ENCODE assay signal across 31 cellular contexts in the genomic region with DNA sequence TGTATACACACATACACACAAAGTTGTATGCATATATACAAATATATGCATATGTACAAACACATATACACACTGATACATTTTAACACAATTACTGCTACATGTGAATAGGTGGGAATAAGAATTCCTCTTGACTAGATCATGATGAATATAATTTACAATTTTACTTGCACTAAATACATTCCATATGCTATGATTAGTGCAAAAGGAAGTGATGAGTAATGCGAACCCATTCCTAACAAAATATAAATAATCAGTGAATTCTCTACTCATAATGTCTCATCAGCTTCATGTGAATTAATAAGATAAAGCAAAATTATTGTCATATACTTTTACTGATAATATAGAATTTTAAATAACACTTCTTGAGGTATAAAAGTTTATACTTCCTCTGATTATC.
DNase-seq lines count a peak whose midpoint lies in the region; ATAC-seq, FAIRE-seq and TF ChIP-seq lines count a peak whose summit lies in the region.
"Had no signal": no experiment of that assay in that cellular context is flagged by ENCODE, and none has a peak within 500 bp of the region (broad histone marks: within the 10 kb centered on the region; RNA-seq: fewer than 3 reads in every experiment).

No MANE protein-coding gene starts in this region.

- no peak overlapping the region for H2AFZ ChIP-seq in astrocyte (ENCODE audit: low read depth, low read length)

- H3K27ac ChIP-seq in A673 (ENCODE audit: low read depth, low read length, poor library complexity, severe bottlenecking) (no peak overlapping the region), astrocyte (ENCODE audit: low read depth, low read length) (peak overlapping the region; percentile 66)
- H3K27ac ChIP-seq: SK-N-MC, skin epidermis, testis had no signal

- no peaks in the 10 kb centered on the region for H3K4me1 Mint-ChIP-seq in astrocyte (ENCODE audit: low read depth, unreplicated experiment)
- no peaks in the 10 kb centered on the region for H3K4me1 Mint-ChIP-seq in activated CD8-positive, alpha-beta T cell treated with anti-CD3 and anti-CD28 coated beads, Interleukin-2, amount 10 ng/mL, durations not matched to agents 7 days and 5 days (ENCODE audit: low read depth)
- H3K4me1 Mint-ChIP-seq: activated CD4-positive, alpha-beta memory T cell treated with anti-CD3 and anti-CD28 coated beads, Interleukin-2, amount 10 ng/mL, durations not matched to agents 7 days and 5 days; activated naive CD8-positive, alpha-beta T cell treated with anti-CD3 and anti-CD28 coated beads for 36 hours; B cell had no signal

- DNase-seq in A673 (ENCODE audit: low spot score) (peak; percentile 10), HPDE6-E6E7 (ENCODE audit: extremely low spot score) (peak; percentile 3), astrocyte (ENCODE audit: low read depth) (peak; percentile 44), fibroblast of mammary gland (ENCODE audit: low read depth) (peak; percentile 52), HuH-7.5 (ENCODE audit: low spot score) (no peak)
- DNase-seq in activated CD8-positive, alpha-beta T cell treated with anti-CD3 and anti-CD28 coated beads, Interleukin-2, amount 10 ng/mL, durations not matched to agents 7 days and 5 days: no peak
- no peak for DNase-seq in activated naive CD4-positive, alpha-beta T cell treated with anti-CD3 and anti-CD28 coated beads, Interleukin-2, amount 50 U/mL, for 16 hours
- DNase-seq: 8988T; activated CD4-positive, alpha-beta memory T cell treated with anti-CD3 and anti-CD28 coated beads, Interleukin-2, amount 10 ng/mL, durations not matched to agents 7 days and 5 days; activated CD4-positive, alpha-beta T cell treated with anti-CD3 and anti-CD28 coated beads for 1 hour; activated naive CD8-positive, alpha-beta T cell treated with anti-CD3 and anti-CD28 coated beads for 36 hours; DMS153; effector CD4-positive, alpha-beta T cell; GF-D8; KBM-7; kidney; MG63; NCI-H1417 treated with DMSO at 0.1 percent for 48 hours; NCI-H446; NCI-H82; retina; RPMI8226; stimulated activated naive CD8-positive, alpha-beta T cell treated with anti-CD3 and anti-CD28 coated beads, Interleukin-15, Interleukin-2, amounts not matched to agents 100 U/mL and 50 U/mL, for 24 hours; testis had no signal

- H3K27me3 Mint-ChIP-seq in astrocyte (ENCODE audit: low read depth, unreplicated experiment): no peaks in the 10 kb centered on the region
- H3K27me3 Mint-ChIP-seq in activated CD8-positive, alpha-beta T cell treated with anti-CD3 and anti-CD28 coated beads, Interleukin-2, amount 10 ng/mL, durations not matched to agents 7 days and 5 days (ENCODE audit: low read depth): no peaks in the 10 kb centered on the region
- H3K27me3 Mint-ChIP-seq: activated CD4-positive, alpha-beta memory T cell treated with anti-CD3 and anti-CD28 coated beads, Interleukin-2, amount 10 ng/mL, durations not matched to agents 7 days and 5 days; activated naive CD8-positive, alpha-beta T cell treated with anti-CD3 and anti-CD28 coated beads for 36 hours; B cell; natural killer cell treated with Interleukin-12 subunit alpha and Interleukin-12 subunit beta and Interleukin-15 and Interleukin-18, amount 100 ng/mL, for 72 hours had no signal

- H3K9ac ChIP-seq in astrocyte (ENCODE audit: low read length): no peak overlapping the region

- TF ChIP-seq CTCF in A673 (conservative IDR thresholded peaks at IDR 0.05; ENCODE audit: low read depth, low read length): no peak
- TF ChIP-seq CTCF in astrocyte (IDR thresholded peaks at IDR 0.05; ENCODE audit: insufficient read depth, low read depth, low read length): no peak
- no peak for TF ChIP-seq CTCF in fibroblast of mammary gland (conservative IDR thresholded peaks at IDR 0.05; ENCODE audit: control insufficient read depth, insufficient read depth, low read depth, low read length)

- no peaks in the 10 kb centered on the region for H3K79me2 ChIP-seq in astrocyte (ENCODE audit: insufficient read depth, low read length)

- H3K4me2 ChIP-seq in astrocyte (ENCODE audit: low read length): peak overlapping the region; percentile 38

- no peaks in the 10 kb centered on the region for H3K9me3 ChIP-seq in A673 (ENCODE audit: low read depth, low read length, poor library complexity, severe bottlenecking)
- H3K9me3 ChIP-seq in astrocyte (ENCODE audit: insufficient read depth, low read depth, low read length): no peaks in the 10 kb centered on the region
- H3K9me3 ChIP-seq: MG63, testis had no signal

- H3K9me3 Mint-ChIP-seq in astrocyte (ENCODE audit: unreplicated experiment): no peaks in the 10 kb centered on the region
- H3K9me3 Mint-ChIP-seq in activated CD8-positive, alpha-beta T cell treated with anti-CD3 and anti-CD28 coated beads, Interleukin-2, amount 10 ng/mL, durations not matched to agents 7 days and 5 days (ENCODE audit: insufficient read depth): no peaks in the 10 kb centered on the region
- H3K9me3 Mint-ChIP-seq: activated CD4-positive, alpha-beta memory T cell treated with anti-CD3 and anti-CD28 coated beads, Interleukin-2, amount 10 ng/mL, durations not matched to agents 7 days and 5 days; activated naive CD8-positive, alpha-beta T cell treated with anti-CD3 and anti-CD28 coated beads for 36 hours; natural killer cell treated with Interleukin-12 subunit alpha and Interleukin-12 subunit beta and Interleukin-15 and Interleukin-18, amount 100 ng/mL, for 72 hours; T-helper 1 cell treated with Interleukin-12 subunit alpha and Interleukin-12 subunit beta and Interleukin-4 antibody, amounts not matched to agents 30 μg/mL and 1 μg/mL, for 36 hours had no signal

- H3K4me3 ChIP-seq in A673 (ENCODE audit: low read depth, low read length, poor library complexity, severe bottlenecking) (no peak overlapping the region), astrocyte (ENCODE audit: insufficient read depth, low read depth, low read length) (no peak overlapping the region), fibroblast of mammary gland (ENCODE audit: control insufficient read depth, low read depth, low read length) (no peak overlapping the region)
- H3K4me3 ChIP-seq: MG63, SK-N-MC, skin epidermis, testis had no signal

- no peak for FAIRE-seq in astrocyte (lab: Jason Lieb, UNC)
- FAIRE-seq: H54, kidney had no signal

- no peaks in the 10 kb centered on the region for H3K36me3 Mint-ChIP-seq in astrocyte (ENCODE audit: low read depth, unreplicated experiment)
- no peaks in the 10 kb centered on the region for H3K36me3 Mint-ChIP-seq in activated CD8-positive, alpha-beta T cell treated with anti-CD3 and anti-CD28 coated beads, Interleukin-2, amount 10 ng/mL, durations not matched to agents 7 days and 5 days (ENCODE audit: low read depth)
- H3K36me3 Mint-ChIP-seq: activated naive CD8-positive, alpha-beta T cell treated with anti-CD3 and anti-CD28 coated beads for 36 hours; natural killer cell treated with Interleukin-12 subunit alpha and Interleukin-12 subunit beta and Interleukin-15 and Interleukin-18, amount 100 ng/mL, for 72 hours had no signal

- no peak overlapping the region for H3K4me3 Mint-ChIP-seq in astrocyte (ENCODE audit: unreplicated experiment)
- no peak overlapping the region for H3K4me3 Mint-ChIP-seq in activated CD8-positive, alpha-beta T cell treated with anti-CD3 and anti-CD28 coated beads, Interleukin-2, amount 10 ng/mL, durations not matched to agents 7 days and 5 days
- H3K4me3 Mint-ChIP-seq: activated CD4-positive, alpha-beta memory T cell treated with anti-CD3 and anti-CD28 coated beads, Interleukin-2, amount 10 ng/mL, durations not matched to agents 7 days and 5 days; activated naive CD8-positive, alpha-beta T cell treated with anti-CD3 and anti-CD28 coated beads for 36 hours; B cell; natural killer cell treated with Interleukin-12 subunit alpha and Interleukin-12 subunit beta and Interleukin-15 and Interleukin-18, amount 100 ng/mL, for 72 hours; T-helper 1 cell treated with Interleukin-12 subunit alpha and Interleukin-12 subunit beta and Interleukin-4 antibody, amounts not matched to agents 30 μg/mL and 1 μg/mL, for 36 hours had no signal

- H4K20me1 ChIP-seq in astrocyte (ENCODE audit: insufficient read depth, low read length): no peaks in the 10 kb centered on the region

- ATAC-seq in activated CD8-positive, alpha-beta T cell treated with anti-CD3 and anti-CD28 coated beads, Interleukin-2, amount 10 ng/mL, durations not matched to agents 7 days and 5 days: no peak
- no peak for ATAC-seq in HG03354 (IDR thresholded peaks at IDR 0.05; ENCODE audit: poor library complexity, severe bottlenecking, unreplicated experiment)
- ATAC-seq: natural killer cell treated with Interleukin-12 subunit alpha and Interleukin-12 subunit beta and Interleukin-15 and Interleukin-18, amount 100 ng/mL, for 72 hours; stimulated activated naive CD8-positive, alpha-beta T cell treated with anti-CD3 and anti-CD28 coated beads, Interleukin-15, Interleukin-2, amounts not matched to agents 100 U/mL and 50 U/mL, for 24 hours had no signal

- CTCF ChIA-PET in A673 (lab: Charles Lee): no interaction called here
- CTCF ChIA-PET in activated CD8-positive, alpha-beta T cell treated with anti-CD3 and anti-CD28 coated beads, Interleukin-2, amount 10 ng/mL, durations not matched to agents 7 days and 5 days (lab: Charles Lee): no interaction called here

- H3K27ac Mint-ChIP-seq in astrocyte (ENCODE audit: unreplicated experiment): no peak overlapping the region
- H3K27ac Mint-ChIP-seq in activated CD8-positive, alpha-beta T cell treated with anti-CD3 and anti-CD28 coated beads, Interleukin-2, amount 10 ng/mL, durations not matched to agents 7 days and 5 days: no peak overlapping the region
- H3K27ac Mint-ChIP-seq: activated CD4-positive, alpha-beta memory T cell treated with anti-CD3 and anti-CD28 coated beads, Interleukin-2, amount 10 ng/mL, durations not matched to agents 7 days and 5 days; activated naive CD8-positive, alpha-beta T cell treated with anti-CD3 and anti-CD28 coated beads for 36 hours; B cell; natural killer cell treated with Interleukin-12 subunit alpha and Interleukin-12 subunit beta and Interleukin-15 and Interleukin-18, amount 100 ng/mL, for 72 hours; T-helper 1 cell treated with Interleukin-12 subunit alpha and Interleukin-12 subunit beta and Interleukin-4 antibody, amounts not matched to agents 30 μg/mL and 1 μg/mL, for 36 hours had no signal

- H3K36me3 ChIP-seq in A673 (ENCODE audit: insufficient read depth, low read length, poor library complexity, severe bottlenecking): no peaks in the 10 kb centered on the region
- no peaks in the 10 kb centered on the region for H3K36me3 ChIP-seq in astrocyte (ENCODE audit: insufficient read depth, low read length)
- H3K36me3 ChIP-seq: MG63 had no signal

- H3K27me3 ChIP-seq in A673 (replicated peaks; ENCODE audit: insufficient read depth, low read depth, low read length, poor library complexity) (no peaks in the 10 kb centered on the region), astrocyte (ENCODE audit: insufficient read depth, low read length) (no peaks in the 10 kb centered on the region)
- H3K27me3 ChIP-seq: MG63, testis had no signal

- BruUV-seq in A673 (replicated peaks; lab: Mats Ljungman, UMichigan): no TSS peak

- POLR2A ChIA-PET in A673 (lab: Charles Lee; ENCODE audit: low non-redundant PET): no interaction called here
- POLR2A ChIA-PET in activated CD8-positive, alpha-beta T cell treated with anti-CD3 and anti-CD28 coated beads, Interleukin-2, amount 10 ng/mL, durations not matched to agents 7 days and 5 days (lab: Charles Lee): no interaction called here

- no peaks in the 10 kb centered on the region for H3K4me1 ChIP-seq in A673 (ENCODE audit: insufficient read depth, low read length, poor library complexity, severe bottlenecking)
- no peaks in the 10 kb centered on the region for H3K4me1 ChIP-seq in astrocyte (ENCODE audit: insufficient read depth, low read length)
- H3K4me1 ChIP-seq: testis had no signal

- intact Hi-C loops in A673 (cut with micrococcal nuclease; ENCODE audit: unreplicated experiment): no loop called here

Comparison
In these comparisons a context has a peak if more than half of its experiments do, and no peak if none do; other contexts are left out.
1. DNase-seq: peak in A673 (single experiment), HPDE6-E6E7 (single experiment), astrocyte (single experiment) and fibroblast of mammary gland (single experiment); none in activated CD8-positive, alpha-beta T cell treated with anti-CD3 and anti-CD28 coated beads, Interleukin-2, amount 10 ng/mL, durations not matched to agents 7 days and 5 days (single experiment), HuH-7.5 (single experiment) and activated naive CD4-positive, alpha-beta T cell treated with anti-CD3 and anti-CD28 coated beads, Interleukin-2, amount 50 U/mL, for 16 hours (single experiment).